In the genomic region with DNA sequence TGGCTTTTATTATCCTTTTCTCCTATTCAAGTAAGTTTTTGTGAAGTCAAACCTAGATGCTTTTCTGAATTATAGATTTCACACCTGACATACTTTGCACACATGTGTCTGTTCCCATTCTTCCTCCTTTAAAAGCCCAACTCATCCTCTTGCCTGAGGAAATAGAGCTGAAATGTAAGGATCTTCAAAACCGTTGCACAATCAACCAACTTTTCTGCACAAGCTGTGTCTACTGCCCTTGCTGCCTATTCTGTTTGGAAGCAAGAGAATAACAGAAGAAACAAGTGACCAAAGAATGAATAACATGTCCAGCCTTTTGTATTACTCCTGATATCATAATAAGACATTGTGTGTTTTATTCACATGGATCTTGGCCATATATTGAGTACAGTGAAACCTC, we compare ENCODE assay signal across 16 cellular contexts.
DNase-seq lines count a peak whose midpoint lies in the region; ATAC-seq and TF ChIP-seq lines count a peak whose summit lies in the region.
"Had no signal": no experiment of that assay in that cellular context is flagged by ENCODE, and none has a peak within 500 bp of the region (broad histone marks: within the 10 kb centered on the region; RNA-seq: fewer than 3 reads in every experiment).

No MANE protein-coding gene starts in this region.

- DNase-seq in GM23248 (peak; percentile 6), adipocyte (ENCODE audit: low read depth) (peak; percentile 36), mesothelial cell of epicardium (ENCODE audit: low spot score in 2 of 2, unreplicated experiment in 2 of 2) (no peak), smooth muscle cell (lab: John Stamatoyannopoulos, UW; ENCODE audit: unreplicated experiment) (no peak), adrenal gland (no peak)
- DNase-seq in NK-92 treated with Interleukin-12 subunit alpha and Interleukin-12 subunit beta, amount 100 ng/mL, for 24 hours (lab: John Stamatoyannopoulos, UW): no peak
- no peak for DNase-seq in activated CD8-positive, alpha-beta memory T cell treated with anti-CD3 and anti-CD28 coated beads, Interleukin-2, amount 10 ng/mL, durations not matched to agents 7 days and 5 days
- DNase-seq: DMS79 treated with DMSO at 0.1 percent for 48 hours, NCI-H1417 treated with DMSO at 0.1 percent for 48 hours, NCI-H187 treated with DMSO at 0.1 percent for 48 hours, NCI-H345, NCI-H524 treated with DMSO at 0.1 percent for 48 hours, PC-9, SIG-M5 had no signal

- H3K9ac ChIP-seq in GM23248: 0 out of 2 replicates have a peak overlapping the region, but pooled peaks have one; percentile 2
- H3K9ac ChIP-seq in adipocyte (ENCODE audit: low read length): no peak overlapping the region
- H3K9ac ChIP-seq in smooth muscle cell (ENCODE audit: low read depth): peak overlapping the region; percentile 20

- no peak overlapping the region for H2AFZ ChIP-seq in GM23248
- peak overlapping the region; percentile 9 for H2AFZ ChIP-seq in smooth muscle cell (ENCODE audit: low read depth)
- H2AFZ ChIP-seq: PC-9 had no signal

- H3K9me3 ChIP-seq in GM23248 (ENCODE audit: low read depth): no peaks in the 10 kb centered on the region
- no peaks in the 10 kb centered on the region for H3K9me3 ChIP-seq in adipocyte (ENCODE audit: control insufficient read depth, low read length)
- no peaks in the 10 kb centered on the region for H3K9me3 ChIP-seq in smooth muscle cell (replicated peaks; ENCODE audit: low read depth)
- H3K9me3 ChIP-seq in adrenal gland (replicated peaks in 1 of 3): no peaks in the 10 kb centered on the region

- 45 to 64% methylated on average over 1 of the region's 1 CpG for WGBS in GM23248 (ENCODE audit: low coverage in 1 of 2, low lambda C conversion rate in 2 of 2, missing lambda C conversion rate in 2 of 2), 2 experiments
- WGBS in smooth muscle cell (ENCODE audit: low lambda C conversion rate): 63% methylated on average over 1 of the region's 1 CpG
- 53 to 58% (median 55%) methylated on average over 1 of the region's 1 CpG for WGBS in adrenal gland, 4 donors

- no peak overlapping the region for H3K4me3 Mint-ChIP-seq in mesothelial cell of epicardium
- H3K4me3 Mint-ChIP-seq in activated CD8-positive, alpha-beta memory T cell treated with anti-CD3 and anti-CD28 coated beads, Interleukin-2, amount 10 ng/mL, durations not matched to agents 7 days and 5 days: no peak overlapping the region

- no peaks in the 10 kb centered on the region for H3K27me3 Mint-ChIP-seq in mesothelial cell of epicardium (ENCODE audit: low read depth)
- peaks cover 9% of the 10 kb centered on the region for H3K27me3 Mint-ChIP-seq in activated CD8-positive, alpha-beta memory T cell treated with anti-CD3 and anti-CD28 coated beads, Interleukin-2, amount 10 ng/mL, durations not matched to agents 7 days and 5 days

- no peaks in the 10 kb centered on the region for H3K27me3 ChIP-seq in GM23248 (replicated peaks; ENCODE audit: insufficient read depth)
- H3K27me3 ChIP-seq in adipocyte (replicated peaks; ENCODE audit: control insufficient read depth, insufficient read depth, low read length): no peaks in the 10 kb centered on the region
- no peaks in the 10 kb centered on the region for H3K27me3 ChIP-seq in smooth muscle cell (ENCODE audit: low read depth)
- no peaks in the 10 kb centered on the region for H3K27me3 ChIP-seq in adrenal gland

- H3K9me2 ChIP-seq in GM23248 (ENCODE audit: insufficient read depth): no peaks in the 10 kb centered on the region

- CTCF ChIA-PET in activated CD8-positive, alpha-beta memory T cell treated with anti-CD3 and anti-CD28 coated beads, Interleukin-2, amount 10 ng/mL, durations not matched to agents 7 days and 5 days (lab: Charles Lee): interaction anchor here (1.1 to 2.6 kb wide), 20 partner anchors 10 to 256 kb away, joined by 3 to 19 read pairs (median 4); a partner anchor contains a TSS

- H3K27ac ChIP-seq in GM23248: peak overlapping the region; percentile 48
- H3K27ac ChIP-seq in smooth muscle cell (ENCODE audit: low read depth): peak overlapping the region; percentile 83
- no peak overlapping the region for H3K27ac ChIP-seq in adrenal gland
- H3K27ac ChIP-seq: C4-2B, PC-9, RWPE1 had no signal

- no peaks in the 10 kb centered on the region for H3K79me2 ChIP-seq in GM23248 (ENCODE audit: insufficient read depth)
- no peaks in the 10 kb centered on the region for H3K79me2 ChIP-seq in smooth muscle cell (ENCODE audit: low read depth)

- in situ Hi-C loops in GM23248 (cut with MboI): loop anchor here (10.0 kb wide), 1 partner anchor 192 kb away; no protein-coding TSS in a partner anchor

- H3K4me1 ChIP-seq in GM23248 (ENCODE audit: insufficient read depth) (peaks cover 27% of the 10 kb centered on the region), adipocyte (ENCODE audit: control insufficient read depth, insufficient read depth, low read length) (peaks cover 19% of the 10 kb centered on the region), smooth muscle cell (ENCODE audit: low read depth) (peaks cover 18% of the 10 kb centered on the region), adrenal gland (replicated peaks in 1 of 2) (peaks cover 0 to 40% of the 10 kb centered on the region in 2 donors)

- intact Hi-C loops in adrenal gland (cut with DNase I): loop anchor here (10.0 kb wide), 1 partner anchor 92 kb away; a partner anchor contains a TSS

- H3K4me3 ChIP-seq in GM23248 (no peak overlapping the region), adipocyte (ENCODE audit: low read length) (no peak overlapping the region), smooth muscle cell (no peak overlapping the region), adrenal gland (no peak overlapping the region)
- H3K4me3 ChIP-seq: PC-9 had no signal

- no peaks in the 10 kb centered on the region for H3K36me3 Mint-ChIP-seq in mesothelial cell of epicardium
- peaks cover 1% of the 10 kb centered on the region for H3K36me3 Mint-ChIP-seq in activated CD8-positive, alpha-beta memory T cell treated with anti-CD3 and anti-CD28 coated beads, Interleukin-2, amount 10 ng/mL, durations not matched to agents 7 days and 5 days

- H3K4me2 ChIP-seq in GM23248 (ENCODE audit: unreplicated experiment) (no peak overlapping the region), smooth muscle cell (peak overlapping the region; percentile 30)
- H3K4me2 ChIP-seq: PC-9 had no signal

- TF ChIP-seq CTCF in mesothelial cell of epicardium (IDR thresholded peaks at IDR 0.05; ENCODE audit: unreplicated experiment) (no peak), smooth muscle cell (IDR thresholded peaks at IDR 0.05; ENCODE audit: borderline replicate concordance, insufficient read depth, poor library complexity, severe bottlenecking) (no peak), adrenal gland (IDR thresholded peaks at IDR 0.05) (no peak)

- peak overlapping the region; percentile 17 for H3K27ac Mint-ChIP-seq in mesothelial cell of epicardium
- H3K27ac Mint-ChIP-seq in activated CD8-positive, alpha-beta memory T cell treated with anti-CD3 and anti-CD28 coated beads, Interleukin-2, amount 10 ng/mL, durations not matched to agents 7 days and 5 days: no peak overlapping the region

- H4K20me1 ChIP-seq in GM23248 (ENCODE audit: insufficient read depth) (no peaks in the 10 kb centered on the region), smooth muscle cell (ENCODE audit: low read depth) (no peaks in the 10 kb centered on the region)

- no peaks in the 10 kb centered on the region for H3K9me3 Mint-ChIP-seq in mesothelial cell of epicardium
- no peaks in the 10 kb centered on the region for H3K9me3 Mint-ChIP-seq in activated CD8-positive, alpha-beta memory T cell treated with anti-CD3 and anti-CD28 coated beads, Interleukin-2, amount 10 ng/mL, durations not matched to agents 7 days and 5 days (ENCODE audit: low read depth)

- no peak for ATAC-seq in activated CD8-positive, alpha-beta memory T cell treated with anti-CD3 and anti-CD28 coated beads, Interleukin-2, amount 10 ng/mL, durations not matched to agents 7 days and 5 days

- H3F3A ChIP-seq in GM23248 (ENCODE audit: insufficient read depth) (peaks cover 12% of the 10 kb centered on the region; the same call in 1 of the 2 replicates), smooth muscle cell (ENCODE audit: low read depth) (no peaks in the 10 kb centered on the region)

- peaks cover 29% of the 10 kb centered on the region for H3K4me1 Mint-ChIP-seq in mesothelial cell of epicardium
- H3K4me1 Mint-ChIP-seq in activated CD8-positive, alpha-beta memory T cell treated with anti-CD3 and anti-CD28 coated beads, Interleukin-2, amount 10 ng/mL, durations not matched to agents 7 days and 5 days: peaks cover 9% of the 10 kb centered on the region

- H3K36me3 ChIP-seq in GM23248 (ENCODE audit: low read depth) (no peaks in the 10 kb centered on the region), adipocyte (ENCODE audit: control insufficient read depth, insufficient read depth, low read length, severe bottlenecking) (no peaks in the 10 kb centered on the region), smooth muscle cell (ENCODE audit: low read depth) (no peaks in the 10 kb centered on the region), adrenal gland (replicated peaks in 1 of 2) (no peaks in the 10 kb centered on the region)

- TF ChIP-seq POLR2A in adrenal gland (IDR thresholded peaks at IDR 0.05): no peak

Comparison
In these comparisons a context has a peak if more than half of its experiments do, and no peak if none do; other contexts are left out.
1. DNase-seq: peak in GM23248 (single experiment) and adipocyte (single experiment); none in mesothelial cell of epicardium (0 of 2), smooth muscle cell (single experiment), adrenal gland (0 of 7), NK-92 treated with Interleukin-12 subunit alpha and Interleukin-12 subunit beta, amount 100 ng/mL, for 24 hours (single experiment) and activated CD8-positive, alpha-beta memory T cell treated with anti-CD3 and anti-CD28 coated beads, Interleukin-2, amount 10 ng/mL, durations not matched to agents 7 days and 5 days (single experiment).
2. H3K27ac ChIP-seq: peak in GM23248 (single experiment) and smooth muscle cell (single experiment); none in adrenal gland (0 of 5).